Comparison of ENCODE assay signal across 15 cellular contexts in the genomic region with DNA sequence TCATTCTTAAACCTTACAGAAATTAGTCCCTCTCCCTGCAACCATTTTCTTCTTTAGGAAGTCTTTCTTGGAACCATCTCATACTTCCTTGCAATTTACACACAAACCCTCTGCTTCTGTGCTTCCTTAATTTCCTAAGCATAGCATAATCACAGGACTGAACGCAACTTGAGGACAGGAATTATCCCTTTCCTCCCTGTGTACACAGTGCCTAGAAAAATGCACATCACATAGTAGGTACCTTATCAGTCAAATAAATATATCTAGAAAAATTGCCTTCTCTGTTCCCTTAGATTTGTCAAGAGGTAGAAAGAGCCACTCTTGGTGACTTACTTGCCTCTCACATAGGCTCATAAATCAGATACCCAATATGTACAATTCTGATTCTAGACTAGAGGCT. TPM values are rescaled to one million over a fixed set of nuclear protein-coding genes. Genes with fewer than 3 reads are reported as not detected.
A peak's percentile ranks its signal among the peaks of the same experiment; 100 is the strongest.
DNase-seq lines count a peak whose midpoint lies in the region; ATAC-seq and TF ChIP-seq lines count a peak whose summit lies in the region.
"Had no signal": no experiment of that assay in that cellular context is flagged by ENCODE, and none has a peak within 500 bp of the region (broad histone marks: within the 10 kb centered on the region; RNA-seq: fewer than 3 reads in every experiment).

No MANE protein-coding gene starts in this region.

- intact Hi-C loops in activated CD8-positive, alpha-beta T cell treated with anti-CD3 and anti-CD28 coated beads for 36 hours (cut with micrococcal nuclease) = no loop called here
- intact Hi-C loops in activated T-helper 1 cell treated with anti-CD3 and anti-CD28 coated beads, Interleukin-12 subunit alpha, Interleukin-12 subunit beta, Interleukin-2, Interleukin-4 antibody, amounts not matched to agents 30 ng/mL and 10 ng/mL and 1 ng/mL, durations not matched to agents 14 hours and 24 hours and 36 hours (cut with micrococcal nuclease) = loop anchor here (10.0 kb wide), 1 partner anchor 633 kb away; the partner anchor contains the start of gene DENND1B

- POLR2A ChIA-PET in activated CD8-positive, alpha-beta T cell treated with anti-CD3 and anti-CD28 coated beads, Interleukin-2, amount 10 ng/mL, durations not matched to agents 7 days and 5 days (lab: Charles Lee) = no interaction called here
- POLR2A ChIA-PET in activated CD8-positive, alpha-beta T cell treated with anti-CD3 and anti-CD28 coated beads for 36 hours (lab: Charles Lee) = no interaction called here

- H3K9me2 ChIP-seq in GM23338 (ENCODE audit: insufficient read depth) = no peaks in the 10 kb centered on the region

- peak overlapping the region; percentile 19 for H3K4me3 Mint-ChIP-seq in activated CD8-positive, alpha-beta T cell treated with anti-CD3 and anti-CD28 coated beads, Interleukin-2, amount 10 ng/mL, durations not matched to agents 7 days and 5 days
- H3K4me3 Mint-ChIP-seq in activated CD8-positive, alpha-beta T cell treated with anti-CD3 and anti-CD28 coated beads for 36 hours = no peak overlapping the region
- 0 out of 3 replicates have a peak overlapping the region, but pooled peaks have one; percentile 19 for H3K4me3 Mint-ChIP-seq in GM23338
- H3K4me3 Mint-ChIP-seq in activated T-helper 1 cell treated with anti-CD3 and anti-CD28 coated beads, Interleukin-12 subunit alpha, Interleukin-12 subunit beta, Interleukin-2, Interleukin-4 antibody, amounts not matched to agents 30 ng/mL and 10 ng/mL and 1 ng/mL, durations not matched to agents 14 hours and 24 hours and 36 hours = peak overlapping the region; percentile 49
- peak overlapping the region; percentile 20 for H3K4me3 Mint-ChIP-seq in neural crest cell

- CTCF ChIA-PET in activated CD8-positive, alpha-beta T cell treated with anti-CD3 and anti-CD28 coated beads, Interleukin-2, amount 10 ng/mL, durations not matched to agents 7 days and 5 days (lab: Charles Lee) = no interaction called here
- CTCF ChIA-PET in activated CD8-positive, alpha-beta T cell treated with anti-CD3 and anti-CD28 coated beads for 36 hours (lab: Charles Lee) = no interaction called here

- H3K4me1 Mint-ChIP-seq in activated CD8-positive, alpha-beta T cell treated with anti-CD3 and anti-CD28 coated beads, Interleukin-2, amount 10 ng/mL, durations not matched to agents 7 days and 5 days (ENCODE audit: low read depth) = peaks cover 37% of the 10 kb centered on the region
- H3K4me1 Mint-ChIP-seq in activated CD8-positive, alpha-beta T cell treated with anti-CD3 and anti-CD28 coated beads for 36 hours (ENCODE audit: low read depth) = peaks cover 10% of the 10 kb centered on the region
- H3K4me1 Mint-ChIP-seq in GM23338 = no peaks in the 10 kb centered on the region; the same call in 1 of the 3 replicates
- peaks cover 55% of the 10 kb centered on the region for H3K4me1 Mint-ChIP-seq in activated T-helper 1 cell treated with anti-CD3 and anti-CD28 coated beads, Interleukin-12 subunit alpha, Interleukin-12 subunit beta, Interleukin-2, Interleukin-4 antibody, amounts not matched to agents 30 ng/mL and 10 ng/mL and 1 ng/mL, durations not matched to agents 14 hours and 24 hours and 36 hours (ENCODE audit: low read depth)
- H3K4me1 Mint-ChIP-seq in neural crest cell = peaks cover 39% of the 10 kb centered on the region

- H2AFZ ChIP-seq in GM23338 = no peak overlapping the region

- no peak for DNase-seq in activated CD8-positive, alpha-beta T cell treated with anti-CD3 and anti-CD28 coated beads, Interleukin-2, amount 10 ng/mL, durations not matched to agents 7 days and 5 days
- DNase-seq in activated CD8-positive, alpha-beta T cell treated with anti-CD3 and anti-CD28 coated beads for 36 hours = no peak
- DNase-seq in GM23338 (ENCODE audit: low spot score) (no peak), neural crest cell (ENCODE audit: low read depth, low spot score) (no peak), hippocampal formation (lab: John Stamatoyannopoulos, UW) (no peak), NOMO-1 treated with dmso at 0.1 percent for 144 hours (lab: John Stamatoyannopoulos, UW; ENCODE audit: unreplicated experiment) (no peak)
- no peak for DNase-seq in activated T-helper 1 cell treated with anti-CD3 and anti-CD28 coated beads, Interleukin-12 subunit alpha, Interleukin-12 subunit beta, Interleukin-2, Interleukin-4 antibody, amounts not matched to agents 30 ng/mL and 10 ng/mL and 1 ng/mL, durations not matched to agents 14 hours and 24 hours and 36 hours (ENCODE audit: low spot score)
- DNase-seq: activated effector memory CD4-positive, alpha-beta T cell treated with anti-CD3 and anti-CD28 coated beads, Interleukin-2, amount 50 U/mL, for 16 hours; anterior cingulate cortex; cerebellar nuclear complex; heart left ventricle; NCI-H2081 treated with DMSO at 0.1 percent for 48 hours; NCI-H526 treated with DMSO at 0.1 percent for 48 hours had no signal

- ATAC-seq in activated CD8-positive, alpha-beta T cell treated with anti-CD3 and anti-CD28 coated beads, Interleukin-2, amount 10 ng/mL, durations not matched to agents 7 days and 5 days = no peak
- no peak for ATAC-seq in activated CD8-positive, alpha-beta T cell treated with anti-CD3 and anti-CD28 coated beads for 36 hours
- ATAC-seq in GM23338 (no peak), HG02885 (IDR thresholded peaks at IDR 0.05; ENCODE audit: poor library complexity, unreplicated experiment) (no peak)
- ATAC-seq: HCT116, heart left ventricle had no signal

- H3K36me3 ChIP-seq in GM23338 (ENCODE audit: insufficient read depth) = peaks cover 22% of the 10 kb centered on the region; the same call in 1 of the 2 replicates
- H3K36me3 ChIP-seq: heart left ventricle had no signal

- no peak overlapping the region for H3K27ac Mint-ChIP-seq in activated CD8-positive, alpha-beta T cell treated with anti-CD3 and anti-CD28 coated beads, Interleukin-2, amount 10 ng/mL, durations not matched to agents 7 days and 5 days
- no peak overlapping the region for H3K27ac Mint-ChIP-seq in activated CD8-positive, alpha-beta T cell treated with anti-CD3 and anti-CD28 coated beads for 36 hours
- no peak overlapping the region for H3K27ac Mint-ChIP-seq in GM23338
- H3K27ac Mint-ChIP-seq in activated T-helper 1 cell treated with anti-CD3 and anti-CD28 coated beads, Interleukin-12 subunit alpha, Interleukin-12 subunit beta, Interleukin-2, Interleukin-4 antibody, amounts not matched to agents 30 ng/mL and 10 ng/mL and 1 ng/mL, durations not matched to agents 14 hours and 24 hours and 36 hours = no peak overlapping the region
- no peak overlapping the region for H3K27ac Mint-ChIP-seq in neural crest cell (ENCODE audit: unreplicated experiment)

- H3K4me1 ChIP-seq in GM23338 (ENCODE audit: insufficient read depth) = no peaks in the 10 kb centered on the region; the same call in none of the 2 replicates

- H3K4me2 ChIP-seq in GM23338 = no peak overlapping the region

- H3K27me3 ChIP-seq in GM23338 (ENCODE audit: insufficient read depth) = no peaks in the 10 kb centered on the region

- no peak overlapping the region for H3K4me3 ChIP-seq in GM23338
- H3K4me3 ChIP-seq: heart left ventricle had no signal

- H3K9me3 Mint-ChIP-seq in activated CD8-positive, alpha-beta T cell treated with anti-CD3 and anti-CD28 coated beads, Interleukin-2, amount 10 ng/mL, durations not matched to agents 7 days and 5 days (ENCODE audit: insufficient read depth) = no peaks in the 10 kb centered on the region
- no peaks in the 10 kb centered on the region for H3K9me3 Mint-ChIP-seq in activated CD8-positive, alpha-beta T cell treated with anti-CD3 and anti-CD28 coated beads for 36 hours
- H3K9me3 Mint-ChIP-seq in GM23338 (no peaks in the 10 kb centered on the region; the same call in 2 of the 3 replicates), neural crest cell (no peaks in the 10 kb centered on the region)
- no peaks in the 10 kb centered on the region for H3K9me3 Mint-ChIP-seq in activated T-helper 1 cell treated with anti-CD3 and anti-CD28 coated beads, Interleukin-12 subunit alpha, Interleukin-12 subunit beta, Interleukin-2, Interleukin-4 antibody, amounts not matched to agents 30 ng/mL and 10 ng/mL and 1 ng/mL, durations not matched to agents 14 hours and 24 hours and 36 hours

- peaks cover 83% of the 10 kb centered on the region for H3K79me2 ChIP-seq in GM23338 (replicated peaks; ENCODE audit: insufficient read depth)

- peaks cover 16% of the 10 kb centered on the region for H4K20me1 ChIP-seq in GM23338 (replicated peaks; ENCODE audit: insufficient read depth)

- H3K36me3 Mint-ChIP-seq in activated CD8-positive, alpha-beta T cell treated with anti-CD3 and anti-CD28 coated beads, Interleukin-2, amount 10 ng/mL, durations not matched to agents 7 days and 5 days (ENCODE audit: low read depth) = peaks cover 65% of the 10 kb centered on the region
- H3K36me3 Mint-ChIP-seq in activated CD8-positive, alpha-beta T cell treated with anti-CD3 and anti-CD28 coated beads for 36 hours (ENCODE audit: low read depth) = peaks cover 32% of the 10 kb centered on the region
- H3K36me3 Mint-ChIP-seq in GM23338 (ENCODE audit: low read depth) (peaks cover 41% of the 10 kb centered on the region), neural crest cell (ENCODE audit: low read depth) (peaks cover 20% of the 10 kb centered on the region)
- H3K36me3 Mint-ChIP-seq in activated T-helper 1 cell treated with anti-CD3 and anti-CD28 coated beads, Interleukin-12 subunit alpha, Interleukin-12 subunit beta, Interleukin-2, Interleukin-4 antibody, amounts not matched to agents 30 ng/mL and 10 ng/mL and 1 ng/mL, durations not matched to agents 14 hours and 24 hours and 36 hours (ENCODE audit: low read depth) = peaks cover 33% of the 10 kb centered on the region

- H3K27ac ChIP-seq in GM23338 (ENCODE audit: low read depth) = no peak overlapping the region
- H3K27ac ChIP-seq: heart left ventricle had no signal

- no peaks in the 10 kb centered on the region for H3F3A ChIP-seq in GM23338 (replicated peaks; ENCODE audit: low read depth)

- no peak for TF ChIP-seq CTCF in activated CD8-positive, alpha-beta T cell treated with anti-CD3 and anti-CD28 coated beads for 36 hours (IDR thresholded peaks at IDR 0.05)
- no peak for TF ChIP-seq CTCF in GM23338 (conservative IDR thresholded peaks at IDR 0.05; ENCODE audit: low read depth in 2 of 2)
- no peak for TF ChIP-seq CTCF in neural crest cell (conservative IDR thresholded peaks at IDR 0.05)

- no peaks in the 10 kb centered on the region for H3K27me3 Mint-ChIP-seq in activated CD8-positive, alpha-beta T cell treated with anti-CD3 and anti-CD28 coated beads, Interleukin-2, amount 10 ng/mL, durations not matched to agents 7 days and 5 days (ENCODE audit: low read depth)
- peaks cover 11% of the 10 kb centered on the region for H3K27me3 Mint-ChIP-seq in activated CD8-positive, alpha-beta T cell treated with anti-CD3 and anti-CD28 coated beads for 36 hours
- H3K27me3 Mint-ChIP-seq in GM23338 (ENCODE audit: insufficient read depth, low read depth, poor library complexity) (peaks cover 2% of the 10 kb centered on the region), neural crest cell (ENCODE audit: low read depth) (no peaks in the 10 kb centered on the region)
- no peaks in the 10 kb centered on the region for H3K27me3 Mint-ChIP-seq in activated T-helper 1 cell treated with anti-CD3 and anti-CD28 coated beads, Interleukin-12 subunit alpha, Interleukin-12 subunit beta, Interleukin-2, Interleukin-4 antibody, amounts not matched to agents 30 ng/mL and 10 ng/mL and 1 ng/mL, durations not matched to agents 14 hours and 24 hours and 36 hours (ENCODE audit: insufficient read depth)

RNA-seq across cellular contexts. Expression of gene ASPM, which starts 4.9 kb away (rescaled TPM):
- 10 to 100 TPM; 87.5 to 87.9 TPM for total RNA-seq in activated CD8-positive, alpha-beta T cell treated with anti-CD3 and anti-CD28 coated beads, Interleukin-2, amount 10 ng/mL, durations not matched to agents 7 days and 5 days
- total RNA-seq in activated CD8-positive, alpha-beta T cell treated with anti-CD3 and anti-CD28 coated beads for 36 hours = 10 to 100 TPM; 37.1 to 37.3 TPM
- total RNA-seq in GM23338 (2014; rRNA removed; shearing (Covaris generic)) = 64.9 and 65.4 TPM in 2 replicates
- 35.6 and 36.8 TPM in 2 replicates for polyA plus RNA-seq in GM23338 (2016; fragmentation: Nextera tagmentation; extraction: Ambion mirVana)
- 26.8 and 27.5 TPM in 2 replicates for total RNA-seq in activated T-helper 1 cell treated with anti-CD3 and anti-CD28 coated beads, Interleukin-12 subunit alpha, Interleukin-12 subunit beta, Interleukin-2, Interleukin-4 antibody, amounts not matched to agents 30 ng/mL and 10 ng/mL and 1 ng/mL, durations not matched to agents 14 hours and 24 hours and 36 hours
- total RNA-seq in neural crest cell = 53.3 and 57.6 TPM in 2 replicates

RNA-seq across cellular contexts. Expression of gene ZBTB41, which starts 59.5 kb away (rescaled TPM):
- 1 to 10 TPM; 5.3 TPM for total RNA-seq in activated CD8-positive, alpha-beta T cell treated with anti-CD3 and anti-CD28 coated beads, Interleukin-2, amount 10 ng/mL, durations not matched to agents 7 days and 5 days
- total RNA-seq in activated CD8-positive, alpha-beta T cell treated with anti-CD3 and anti-CD28 coated beads for 36 hours = 1 to 10 TPM; 5.4 to 5.5 TPM
- total RNA-seq in GM23338 (2014; rRNA removed; shearing (Covaris generic)) = 6.9 and 8.2 TPM in 2 replicates
- 1.9 and 2.2 TPM in 2 replicates for polyA plus RNA-seq in GM23338 (2016; fragmentation: Nextera tagmentation; extraction: Ambion mirVana)
- total RNA-seq in activated T-helper 1 cell treated with anti-CD3 and anti-CD28 coated beads, Interleukin-12 subunit alpha, Interleukin-12 subunit beta, Interleukin-2, Interleukin-4 antibody, amounts not matched to agents 30 ng/mL and 10 ng/mL and 1 ng/mL, durations not matched to agents 14 hours and 24 hours and 36 hours = 4.1 and 4.3 TPM in 2 replicates
- total RNA-seq in neural crest cell = 12.3 and 13.0 TPM in 2 replicates
